In the genomic region with DNA sequence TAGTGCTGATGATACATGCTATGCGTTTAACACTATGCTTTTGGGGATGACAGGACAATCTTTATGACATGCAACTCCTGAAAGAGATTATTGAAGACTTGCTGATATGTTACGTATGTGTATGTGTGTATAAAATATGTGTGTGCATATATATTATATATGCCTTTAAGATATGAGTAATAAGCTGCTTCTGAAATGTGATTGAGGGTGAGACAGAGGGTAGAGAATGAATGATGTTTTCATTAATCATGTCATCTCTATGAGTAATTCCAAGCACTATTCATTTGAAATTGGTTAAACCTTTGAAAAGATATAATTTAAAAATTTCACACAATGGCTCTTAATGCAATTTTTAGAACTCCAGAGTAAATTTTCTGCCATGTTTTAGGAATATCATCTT, we compare ENCODE assay signal across 25 cellular contexts.
"Had no signal": no experiment of that assay in that cellular context is flagged by ENCODE, and none has a peak within 500 bp of the region (broad histone marks: within the 10 kb centered on the region; RNA-seq: fewer than 3 reads in every experiment).

No MANE protein-coding gene starts in this region.

- H3K27ac ChIP-seq: breast epithelium, colonic mucosa, dorsolateral prefrontal cortex, esophagus squamous epithelium, gastroesophageal sphincter, left ventricle myocardium inferior, thoracic aorta had no signal

- FAIRE-seq: astrocyte, small intestine had no signal

- H3K4me3 Mint-ChIP-seq: activated CD4-positive, alpha-beta memory T cell treated with anti-CD3 and anti-CD28 coated beads, Interleukin-2, amount 10 ng/mL, durations not matched to agents 7 days and 5 days; effector memory CD8-positive, alpha-beta T cell; mesothelial cell of epicardium; naive thymus-derived CD8-positive, alpha-beta T cell; stimulated activated memory B cell treated with anti-CD40 and anti-IgM and Interleukin-4, amounts not matched to agents 10 μg/mL and 1 μg/mL and 100 μg/mL, for 72 hours; type B pancreatic cell; WTC11 had no signal

- H3K27me3 Mint-ChIP-seq: type B pancreatic cell had no signal

- H3K4me3 ChIP-seq: breast epithelium, colonic mucosa, dorsolateral prefrontal cortex, esophagus squamous epithelium, gastroesophageal sphincter, left ventricle myocardium inferior, thoracic aorta had no signal

- H3K4me1 ChIP-seq: colonic mucosa had no signal

- ATAC-seq: effector memory CD8-positive, alpha-beta T cell; gastroesophageal sphincter; naive thymus-derived CD8-positive, alpha-beta T cell; sciatic nerve; stimulated activated memory B cell treated with anti-CD40 and anti-IgM and Interleukin-4, amounts not matched to agents 10 μg/mL and 1 μg/mL and 100 μg/mL, for 72 hours; WTC11 had no signal

- H3K9me3 ChIP-seq: breast epithelium, colonic mucosa, esophagus squamous epithelium, gastroesophageal sphincter, left ventricle myocardium inferior, thoracic aorta had no signal

- H3K27me3 ChIP-seq: breast epithelium, colonic mucosa, dorsolateral prefrontal cortex, esophagus squamous epithelium, gastroesophageal sphincter had no signal

- H3K36me3 ChIP-seq: breast epithelium, colonic mucosa, esophagus squamous epithelium, gastroesophageal sphincter, left ventricle myocardium inferior, thoracic aorta had no signal

- H3K36me3 Mint-ChIP-seq: mesothelial cell of epicardium; naive thymus-derived CD8-positive, alpha-beta T cell; stimulated activated memory B cell treated with anti-CD40 and anti-IgM and Interleukin-4, amounts not matched to agents 10 μg/mL and 1 μg/mL and 100 μg/mL, for 72 hours had no signal

- H3K27ac Mint-ChIP-seq: activated CD4-positive, alpha-beta memory T cell treated with anti-CD3 and anti-CD28 coated beads, Interleukin-2, amount 10 ng/mL, durations not matched to agents 7 days and 5 days; effector memory CD8-positive, alpha-beta T cell; mesothelial cell of epicardium; stimulated activated memory B cell treated with anti-CD40 and anti-IgM and Interleukin-4, amounts not matched to agents 10 μg/mL and 1 μg/mL and 100 μg/mL, for 72 hours; type B pancreatic cell; WTC11 had no signal

- DNase-seq: activated CD4-positive, alpha-beta memory T cell treated with anti-CD3 and anti-CD28 coated beads, Interleukin-2, amount 10 ng/mL, durations not matched to agents 7 days and 5 days; activated CD4-positive, alpha-beta T cell treated with anti-CD3 and anti-CD28 coated beads for 48 hours; activated effector memory CD4-positive, alpha-beta T cell treated with anti-CD3 and anti-CD28 coated beads, Interleukin-2, amount 50 U/mL, for 16 hours; activated naive CD4-positive, alpha-beta T cell treated with anti-CD3 and anti-CD28 coated beads, Interleukin-2, amount 50 U/mL, for 16 hours; colonic mucosa; dorsolateral prefrontal cortex; effector memory CD8-positive, alpha-beta T cell; esophagus squamous epithelium; head of caudate nucleus; hypothalamus; left ventricle myocardium inferior; mammary epithelial cell; naive thymus-derived CD8-positive, alpha-beta T cell; small intestine; stimulated activated CD4-positive, alpha-beta T cell treated with anti-CD3 and anti-CD28 coated beads, Interleukin-2, amount 100 ng/mL, for 24 hours; T-helper 9 cell had no signal

- H3K9me3 Mint-ChIP-seq: effector memory CD8-positive, alpha-beta T cell; mesothelial cell of epicardium; naive thymus-derived CD8-positive, alpha-beta T cell; type B pancreatic cell had no signal
